Comparison of ENCODE assay signal across 8 cellular contexts in the genomic region with DNA sequence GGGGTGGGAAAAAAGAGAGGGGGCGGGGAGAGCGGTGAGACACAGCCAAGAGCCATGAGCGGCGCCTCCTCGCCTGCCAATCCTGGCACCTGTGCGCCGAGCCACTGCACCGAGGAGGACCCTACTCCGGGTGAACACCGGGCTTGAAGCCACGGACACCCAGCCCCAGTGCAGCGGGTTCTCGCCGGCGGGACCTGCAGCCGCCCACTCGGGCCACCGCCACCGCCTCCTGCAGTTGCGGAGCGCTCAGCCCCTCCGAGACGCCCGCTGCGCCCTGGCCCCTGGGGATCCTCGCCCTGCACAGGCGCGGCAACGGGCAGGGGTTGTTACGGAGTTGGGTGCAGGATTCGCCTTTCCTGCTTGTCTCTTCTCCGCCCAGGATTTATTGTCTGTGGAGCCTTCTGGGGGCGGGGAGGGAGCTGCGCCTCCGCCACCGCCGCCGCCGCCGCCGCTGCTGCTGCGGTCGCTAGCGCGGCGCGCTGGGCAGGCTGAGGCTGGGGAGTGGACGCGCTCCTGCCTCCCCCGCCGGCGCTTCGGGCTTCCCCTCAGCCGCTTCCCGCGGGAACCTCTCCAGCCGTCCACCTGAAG. TPM values are rescaled to one million over a fixed set of nuclear protein-coding genes. Genes with fewer than 3 reads are reported as not detected.
DNase-seq lines count a peak whose midpoint lies in the region; ATAC-seq and TF ChIP-seq lines count a peak whose summit lies in the region.

A gene (plus strand): TSS at position 76 of the 588 bp plus-strand sequence. CDS start 718 bp downstream, outside the sequence.

- peak within 1 kb of the TSS; percentile 15 for H3K4me3 ChIP-seq in CD8-positive, alpha-beta T cell (ENCODE audit: low read depth, low read length)
- peak within 1 kb of the TSS; percentile 41 for H3K4me3 ChIP-seq in HAP-1

- H3K36me3 ChIP-seq in CD8-positive, alpha-beta T cell (ENCODE audit: insufficient read depth, low read length) = no peaks in the 10 kb centered on the region
- no peaks in the 10 kb centered on the region for H3K36me3 ChIP-seq in HAP-1 (replicated peaks)

- no peak within 1 kb of the TSS for H3K27ac ChIP-seq in CD8-positive, alpha-beta T cell (ENCODE audit: low read depth, low read length)
- peak within 1 kb of the TSS; percentile 83 for H3K27ac ChIP-seq in cingulate gyrus (ENCODE audit: low read depth, low read length)
- H3K27ac ChIP-seq in layer of hippocampus (ENCODE audit: low read depth, low read length) = peak within 1 kb of the TSS; percentile 60

- ATAC-seq in CD8-positive, alpha-beta T cell = no peak
- peak; percentile 39 for ATAC-seq in stimulated activated naive CD8-positive, alpha-beta T cell treated with anti-CD3 and anti-CD28 coated beads, Interleukin-15, amount 100 ng/mL, for 72 hours

- peak within 1 kb of the TSS; percentile 37 for H3K27ac Mint-ChIP-seq in CD8-positive, alpha-beta T cell
- peak within 1 kb of the TSS in 1 of 2 donors; percentile 23 for H3K27ac Mint-ChIP-seq in stimulated activated naive CD8-positive, alpha-beta T cell treated with anti-CD3 and anti-CD28 coated beads, Interleukin-15, amount 100 ng/mL, for 72 hours

- H3K9me3 ChIP-seq in CD8-positive, alpha-beta T cell (ENCODE audit: low read length) = no peaks in the 10 kb centered on the region
- H3K9me3 ChIP-seq in HAP-1 = no peaks in the 10 kb centered on the region

- no peaks in the 10 kb centered on the region for H3K4me1 Mint-ChIP-seq in CD8-positive, alpha-beta T cell (ENCODE audit: low read depth)
- H3K4me1 Mint-ChIP-seq in stimulated activated naive CD8-positive, alpha-beta T cell treated with anti-CD3 and anti-CD28 coated beads, Interleukin-15, amount 100 ng/mL, for 72 hours = peaks cover 24% of the 10 kb centered on the region

- peak within 1 kb of the TSS; percentile 82 for H3K4me3 Mint-ChIP-seq in CD8-positive, alpha-beta T cell
- peak within 1 kb of the TSS; percentile 66 to 84 for H3K4me3 Mint-ChIP-seq in stimulated activated naive CD8-positive, alpha-beta T cell treated with anti-CD3 and anti-CD28 coated beads, Interleukin-15, amount 100 ng/mL, for 72 hours

- TF ChIP-seq CTCF in CD8-positive, alpha-beta T cell (IDR thresholded peaks at IDR 0.05) = no peak

- H3K9me3 Mint-ChIP-seq in CD8-positive, alpha-beta T cell = no peaks in the 10 kb centered on the region
- peaks cover 0 to 5% of the 10 kb centered on the region in 2 donors for H3K9me3 Mint-ChIP-seq in stimulated activated naive CD8-positive, alpha-beta T cell treated with anti-CD3 and anti-CD28 coated beads, Interleukin-15, amount 100 ng/mL, for 72 hours

- peaks cover 29% of the 10 kb centered on the region for H3K27me3 Mint-ChIP-seq in CD8-positive, alpha-beta T cell (ENCODE audit: low read depth)
- peaks cover 51% of the 10 kb centered on the region for H3K27me3 Mint-ChIP-seq in stimulated activated naive CD8-positive, alpha-beta T cell treated with anti-CD3 and anti-CD28 coated beads, Interleukin-15, amount 100 ng/mL, for 72 hours

- no peaks in the 10 kb centered on the region for H3K4me1 ChIP-seq in CD8-positive, alpha-beta T cell (ENCODE audit: insufficient read depth, low read length)
- peaks cover 18% of the 10 kb centered on the region for H3K4me1 ChIP-seq in HAP-1

- in situ Hi-C loops in HAP-1 (cut with MboI; ENCODE audit: low sequenced_read_pairs) = no loop called here

- POLR2A ChIA-PET in CD8-positive, alpha-beta T cell (lab: Charles Lee) = no interaction called here

- DNase-seq in CD8-positive, alpha-beta T cell = peak in 1 of 7 experiments; percentile 17
- DNase-seq in HAP-1 (ENCODE audit: low spot score in 2 of 2) (peak in 1 of 2 experiments; percentile 52), NCI-H774 (lab: John Stamatoyannopoulos, UW) (peak; percentile 74), OCI-M2 (lab: John Stamatoyannopoulos, UW; ENCODE audit: unreplicated experiment) (no peak)
- DNase-seq in stimulated activated naive CD8-positive, alpha-beta T cell treated with anti-CD3 and anti-CD28 coated beads, Interleukin-15, amount 100 ng/mL, for 72 hours = peak in 1 of 2 donors; percentile 7
- DNase-seq in stimulated activated naive CD4-positive, alpha-beta T cell treated with Interleukin-2 at 50 U/mL for 16 hours (lab: John Stamatoyannopoulos, UW) = no peak

- H3K36me3 Mint-ChIP-seq in CD8-positive, alpha-beta T cell = peaks cover 1% of the 10 kb centered on the region

- intact Hi-C loops in CD8-positive, alpha-beta T cell (cut with DNase I, micrococcal nuclease) = loop anchor here in 1 of 2 experiments (1.0 to 10.0 kb wide), 2 partner anchors 80 to 167 kb away; no protein-coding TSS in a partner anchor

- CTCF ChIA-PET in CD8-positive, alpha-beta T cell (lab: Charles Lee) = no interaction called here

- H3K27me3 ChIP-seq in CD8-positive, alpha-beta T cell (ENCODE audit: insufficient read depth, low read length) = no peaks in the 10 kb centered on the region
- H3K27me3 ChIP-seq in HAP-1 (ENCODE audit: low read depth) (peaks cover 13% of the 10 kb centered on the region), layer of hippocampus (ENCODE audit: control insufficient read depth, insufficient read depth, low read length) (no peaks in the 10 kb centered on the region)

RNA-seq across cellular contexts. Expression of the gene that starts here (rescaled TPM):
- total RNA-seq in CD8-positive, alpha-beta T cell = 1 to 10 TPM; 2.3 to 3.1 TPM
